ENCODE assay signal across 24 cellular contexts in genomic region chr6:142307963-142308748, GRCh38. TPM values are rescaled to one million over a fixed set of nuclear protein-coding genes. Genes with fewer than 3 reads are reported as not detected.
A peak's percentile ranks its signal among the peaks of the same experiment; 100 is the strongest.
DNase-seq lines count a peak whose midpoint lies in the region; ATAC-seq and TF ChIP-seq lines count a peak whose summit lies in the region.
"Had no signal": no experiment of that assay in that cellular context is flagged by ENCODE, and none has a peak within 500 bp of the region (broad histone marks: within the 10 kb centered on the region; RNA-seq: fewer than 3 reads in every experiment).

No MANE protein-coding gene starts in this region.

- no peaks in the 10 kb centered on the region for H3K36me3 Mint-ChIP-seq in endodermal cell (ENCODE audit: low read depth)
- peaks cover 7% of the 10 kb centered on the region for H3K36me3 Mint-ChIP-seq in progenitor cell of endocrine pancreas (ENCODE audit: insufficient read depth)
- H3K36me3 Mint-ChIP-seq in CD4-positive, alpha-beta memory T cell: no peaks in the 10 kb centered on the region

- 81 to 95% methylated on average over 2 of the region's 2 CpGs for WGBS in endodermal cell (ENCODE audit: insufficient coverage in 1 of 2, insufficient read length in 1 of 2), 2 experiments

- H3K9me3 Mint-ChIP-seq in endodermal cell: no peaks in the 10 kb centered on the region
- no peaks in the 10 kb centered on the region for H3K9me3 Mint-ChIP-seq in progenitor cell of endocrine pancreas (ENCODE audit: low read depth)
- no peaks in the 10 kb centered on the region for H3K9me3 Mint-ChIP-seq in CD4-positive, alpha-beta memory T cell
- H3K9me3 Mint-ChIP-seq: CD4-positive, alpha-beta T cell had no signal

- POLR2A ChIA-PET in CD4-positive, alpha-beta memory T cell (lab: Charles Lee; ENCODE audit: partially characterized antibody): no interaction called here

- no peak overlapping the region for H3K27ac Mint-ChIP-seq in endodermal cell
- H3K27ac Mint-ChIP-seq in progenitor cell of endocrine pancreas: no peak overlapping the region
- H3K27ac Mint-ChIP-seq in CD4-positive, alpha-beta memory T cell: no peak overlapping the region
- H3K27ac Mint-ChIP-seq: CD4-positive, alpha-beta T cell had no signal

- H3K27me3 ChIP-seq in ACC112 (ENCODE audit: insufficient read depth, low read length) (no peaks in the 10 kb centered on the region), endodermal cell (ENCODE audit: control insufficient read depth, insufficient read depth, low read length, poor library complexity, severe bottlenecking) (peaks cover 9% of the 10 kb centered on the region)
- H3K27me3 ChIP-seq in CD4-positive, alpha-beta memory T cell (ENCODE audit: insufficient read depth, low read length): no peaks in the 10 kb centered on the region
- H3K27me3 ChIP-seq: BLaER1 treated with 17β-estradiol and CSF1 and Interleukin-3, amounts not matched to agents 10 nM and 100 nM had no signal

- CTCF ChIA-PET in CD4-positive, alpha-beta memory T cell (lab: Charles Lee; ENCODE audit: partially characterized antibody): no interaction called here

- ATAC-seq in GM18870 (IDR thresholded peaks at IDR 0.05; ENCODE audit: unreplicated experiment) (no peak), GM18909 (IDR thresholded peaks at IDR 0.05; ENCODE audit: poor library complexity, unreplicated experiment) (no peak)

- no peaks in the 10 kb centered on the region for H3K36me3 ChIP-seq in ACC112 (ENCODE audit: insufficient read depth, low read length)
- no peaks in the 10 kb centered on the region for H3K36me3 ChIP-seq in endodermal cell (ENCODE audit: control insufficient read depth, insufficient read depth, low read length)
- H3K36me3 ChIP-seq in CD4-positive, alpha-beta memory T cell (ENCODE audit: insufficient read depth, low read length): no peaks in the 10 kb centered on the region
- H3K36me3 ChIP-seq: BLaER1 treated with 17β-estradiol and CSF1 and Interleukin-3, amounts not matched to agents 10 nM and 100 nM had no signal

- peak; percentile 86 for DNase-seq in LNCaP clone FGC (ENCODE audit: low read depth)
- no peak for DNase-seq in endodermal cell
- no peak for DNase-seq in progenitor cell of endocrine pancreas (ENCODE audit: low spot score, unreplicated experiment)
- DNase-seq in CD4-positive, alpha-beta memory T cell: no peak
- DNase-seq: AML-193; CD4-positive, alpha-beta T cell; DMS 273 treated with DMSO at 0.1 percent for 48 hours; GM23248; H7; Karpas-422; MV-4-11; NCI-H1105 treated with DMSO at 0.1 percent for 48 hours; NCI-H146; NCI-H1930; NCI-H446; NCI-H524 treated with DMSO at 0.1 percent for 48 hours; NCI-H774; PC-9; SHP77 had no signal

- H3K27ac ChIP-seq in ACC112 (ENCODE audit: low read depth, low read length) (no peak overlapping the region), endodermal cell (ENCODE audit: low read depth, low read length) (no peak overlapping the region)
- H3K27ac ChIP-seq in CD4-positive, alpha-beta memory T cell (ENCODE audit: low read depth, low read length): no peak overlapping the region
- H3K27ac ChIP-seq: BLaER1 treated with 17β-estradiol and CSF1 and Interleukin-3, amounts not matched to agents 10 nM and 100 nM; GM23248; PC-9; RWPE1 had no signal

- no peaks in the 10 kb centered on the region for H3K4me1 ChIP-seq in ACC112 (ENCODE audit: control insufficient read depth, insufficient read depth, low read length, unreplicated experiment)
- peaks cover 15% of the 10 kb centered on the region for H3K4me1 ChIP-seq in endodermal cell (ENCODE audit: control insufficient read depth, insufficient read depth, low read length)
- H3K4me1 ChIP-seq in CD4-positive, alpha-beta memory T cell (ENCODE audit: insufficient read depth, low read length): no peaks in the 10 kb centered on the region

- H3K4me3 Mint-ChIP-seq in endodermal cell (no peak overlapping the region), progenitor cell of endocrine pancreas (ENCODE audit: low read depth) (peak overlapping the region; percentile 38)
- no peak overlapping the region for H3K4me3 Mint-ChIP-seq in CD4-positive, alpha-beta memory T cell
- H3K4me3 Mint-ChIP-seq: CD4-positive, alpha-beta T cell had no signal

- H3K79me2 ChIP-seq in ACC112 (ENCODE audit: control insufficient read depth, insufficient read depth, low read length, unreplicated experiment): no peaks in the 10 kb centered on the region

- H3K4me1 Mint-ChIP-seq in endodermal cell (peaks cover 50% of the 10 kb centered on the region), progenitor cell of endocrine pancreas (ENCODE audit: low read depth) (peaks cover 73% of the 10 kb centered on the region)
- peaks cover 0 to 3% (median 1%) of the 10 kb centered on the region in 4 donors for H3K4me1 Mint-ChIP-seq in CD4-positive, alpha-beta memory T cell

- TF ChIP-seq CTCF in LNCaP clone FGC (IDR thresholded peaks at IDR 0.05; ENCODE audit: control insufficient read depth, extremely low read depth, insufficient read depth): no peak
- no peak for TF ChIP-seq CTCF in endodermal cell (conservative IDR thresholded peaks at IDR 0.05)
- TF ChIP-seq CTCF in progenitor cell of endocrine pancreas (IDR thresholded peaks at IDR 0.05; ENCODE audit: unreplicated experiment): no peak

- intact Hi-C loops in CD4-positive, alpha-beta memory T cell (cut with micrococcal nuclease): no loop called here

- peaks cover 3% of the 10 kb centered on the region for H3K27me3 Mint-ChIP-seq in endodermal cell (ENCODE audit: insufficient read depth)
- no peaks in the 10 kb centered on the region for H3K27me3 Mint-ChIP-seq in progenitor cell of endocrine pancreas
- H3K27me3 Mint-ChIP-seq in CD4-positive, alpha-beta memory T cell: peaks cover 4 to 5% of the 10 kb centered on the region in 2 donors

- H3K9ac ChIP-seq in endodermal cell (ENCODE audit: extremely low read depth, low read length, poor library complexity, severe bottlenecking): no peak overlapping the region
- H3K9ac ChIP-seq: BLaER1 treated with 17β-estradiol and CSF1 and Interleukin-3, amounts not matched to agents 10 nM and 100 nM; GM23248 had no signal

- H3K9me3 ChIP-seq in endodermal cell (ENCODE audit: control insufficient read depth, low read length): no peaks in the 10 kb centered on the region
- no peaks in the 10 kb centered on the region for H3K9me3 ChIP-seq in CD4-positive, alpha-beta memory T cell (ENCODE audit: control insufficient read depth in 1 of 2, low read length in 2 of 2)
- H3K9me3 ChIP-seq: BLaER1 treated with 17β-estradiol and CSF1 and Interleukin-3, amounts not matched to agents 10 nM and 100 nM had no signal

- peak overlapping the region; percentile 14 for H2AFZ ChIP-seq in ACC112 (ENCODE audit: low read length, unreplicated experiment)
- H2AFZ ChIP-seq: GM23248, PC-9 had no signal

- H3K4me3 ChIP-seq in ACC112 (ENCODE audit: low read depth, low read length): no peak overlapping the region
- peak overlapping the region; percentile 27 for H3K4me3 ChIP-seq in LNCaP clone FGC (ENCODE audit: low read depth, low read length)
- H3K4me3 ChIP-seq in endodermal cell (ENCODE audit: low read length): peak overlapping the region; percentile 13
- H3K4me3 ChIP-seq in CD4-positive, alpha-beta memory T cell (ENCODE audit: low read length in 2 of 2): no peak overlapping the region
- H3K4me3 ChIP-seq: BLaER1 treated with 17β-estradiol and CSF1 and Interleukin-3, amounts not matched to agents 10 nM and 100 nM; GM23248; PC-9 had no signal

RNA-seq across cellular contexts. Expression of gene ADGRG6, which starts 6.3 kb away (rescaled TPM):
- total RNA-seq in endodermal cell: 10 to 100 TPM; 20.4 to 26.8 TPM
- polyA plus RNA-seq in endodermal cell (2013, experiment 1 of 2): 6.5 TPM
- polyA plus RNA-seq in endodermal cell (2013, experiment 2 of 2): 6.4 TPM
- 126 and 139 TPM in 2 replicates for total RNA-seq in progenitor cell of endocrine pancreas
- total RNA-seq in CD4-positive, alpha-beta memory T cell: under 1 TPM; 0.22 to 0.47 TPM
- polyA plus RNA-seq in CD4-positive, alpha-beta memory T cell: not detected

Comparison
In these comparisons a context has a peak if more than half of its experiments do, and no peak if none do; other contexts are left out.
1. H3K4me3 ChIP-seq: peak in LNCaP clone FGC (single experiment) and endodermal cell (single experiment); none in ACC112 (single experiment) and CD4-positive, alpha-beta memory T cell (0 of 2).
2. RNA of gene ADGRG6, which starts 6.3 kb away (total RNA-seq): 126 to 139 TPM in progenitor cell of endocrine pancreas and 20.4 to 26.8 TPM in endodermal cell; 0.22 to 0.47 TPM in CD4-positive, alpha-beta memory T cell; every median in the first group is over 10 times any median in the second.